Comparison of ENCODE assay signal across 8 cellular contexts in genomic region chr19:40819479-40820234, GRCh38. TPM values are rescaled to one million over a fixed set of nuclear protein-coding genes. Genes with fewer than 3 reads are reported as not detected.
DNase-seq lines count a peak whose midpoint lies in the region; ATAC-seq, FAIRE-seq and TF ChIP-seq lines count a peak whose summit lies in the region.
"Not testable (repeated sequence)": the region's sequence is repeated elsewhere in the genome, so short reads cannot be mapped to it uniquely, and the experiment has no call there.

No MANE protein-coding gene starts in this region.

- H3K36me3 Mint-ChIP-seq in activated CD4-positive, alpha-beta memory T cell treated with anti-CD3 and anti-CD28 coated beads, Interleukin-2, amount 10 ng/mL, durations not matched to agents 7 days and 5 days (ENCODE audit: low read depth) = not testable (repeated sequence)

- peaks cover 28% of the 10 kb centered on the region for H3K4me1 Mint-ChIP-seq in activated CD4-positive, alpha-beta memory T cell treated with anti-CD3 and anti-CD28 coated beads, Interleukin-2, amount 10 ng/mL, durations not matched to agents 7 days and 5 days

- peak; percentile 65 for TF ChIP-seq CTCF in D721Med (IDR thresholded peaks at IDR 0.05; ENCODE audit: insufficient read depth, missing control alignments)
- TF ChIP-seq CTCF in Panc1 (IDR thresholded peaks at IDR 0.05) = peak; percentile 78
- peak; percentile 57 for TF ChIP-seq CTCF in cardiac fibroblast (IDR thresholded peaks at IDR 0.05; ENCODE audit: low read depth, low read length)
- TF ChIP-seq CTCF in pancreas (IDR thresholded peaks at IDR 0.05) = peak; percentile 58 to 75 (median 69)
- TF ChIP-seq CTCF in tibial nerve (IDR thresholded peaks at IDR 0.05) = peak; percentile 57 to 88 (median 79)

- not testable (repeated sequence) for FAIRE-seq in D721Med (lab: Jason Lieb, UNC); pancreas (lab: Jason Lieb, UNC)

- H3K4me3 Mint-ChIP-seq in activated CD4-positive, alpha-beta memory T cell treated with anti-CD3 and anti-CD28 coated beads, Interleukin-2, amount 10 ng/mL, durations not matched to agents 7 days and 5 days = not testable (repeated sequence)

- CTCF ChIA-PET in Panc1 (lab: Charles Lee) = interaction anchor here (0.9 kb wide), 1 partner anchor 157 kb away, joined by 3 read pairs; no protein-coding TSS in a partner anchor
- CTCF ChIA-PET in activated CD4-positive, alpha-beta memory T cell treated with anti-CD3 and anti-CD28 coated beads, Interleukin-2, amount 10 ng/mL, durations not matched to agents 7 days and 5 days (lab: Charles Lee) = interaction anchor here (0.8 to 3.1 kb wide), 15 partner anchors 14 to 934 kb away, joined by 3 to 56 read pairs (median 4); partner anchors contain the start of genes ACTMAP, EGLN2 and SNRPA

- WGBS in pancreas, 2 donors = 45 to 47% methylated on average over 6 of the region's 6 CpGs
- 41 to 48% methylated on average over 6 of the region's 6 CpGs for WGBS in tibial nerve, 2 donors

- DNase-seq in D721Med (ENCODE audit: insufficient read length, low spot score); Panc1 (ENCODE audit: low read depth, low spot score): not testable (repeated sequence)
- DNase-seq in LHCN-M2 (ENCODE audit: low read depth) = peak; percentile 36
- peak; percentile 67 for DNase-seq in activated CD4-positive, alpha-beta memory T cell treated with anti-CD3 and anti-CD28 coated beads, Interleukin-2, amount 10 ng/mL, durations not matched to agents 7 days and 5 days
- peak; percentile 57 to 67 for DNase-seq in cardiac fibroblast (ENCODE audit: low read depth in 2 of 2)
- peak; percentile 55 for DNase-seq in left ventricle myocardium superior
- peak in 3 of 6 donors; percentile 27 to 72 (median 53) for DNase-seq in pancreas
- peak in 1 of 2 donors; percentile 4 for DNase-seq in tibial nerve (ENCODE audit: low spot score in 2 of 2)

- H3K27me3 Mint-ChIP-seq in activated CD4-positive, alpha-beta memory T cell treated with anti-CD3 and anti-CD28 coated beads, Interleukin-2, amount 10 ng/mL, durations not matched to agents 7 days and 5 days = not testable (repeated sequence)

- not testable (repeated sequence) for H3K9me3 ChIP-seq in Panc1 (ENCODE audit: control insufficient read depth, insufficient read depth, low read depth, low read length); pancreas; tibial nerve

- POLR2A ChIA-PET in Panc1 (lab: Charles Lee) = not testable (repeated sequence)
- POLR2A ChIA-PET in activated CD4-positive, alpha-beta memory T cell treated with anti-CD3 and anti-CD28 coated beads, Interleukin-2, amount 10 ng/mL, durations not matched to agents 7 days and 5 days (lab: Charles Lee) = interaction anchor here (0.9 to 2.9 kb wide), 5 partner anchors 12 to 157 kb away, joined by 3 to 15 read pairs (median 3); partner anchors contain the start of genes EGLN2 and RAB4B

- peak overlapping the region; percentile 37 for H3K27ac Mint-ChIP-seq in activated CD4-positive, alpha-beta memory T cell treated with anti-CD3 and anti-CD28 coated beads, Interleukin-2, amount 10 ng/mL, durations not matched to agents 7 days and 5 days

- not testable (repeated sequence) for TF ChIP-seq POLR2A in tibial nerve (IDR thresholded peaks at IDR 0.05)

- not testable (repeated sequence) for H3K36me3 ChIP-seq in Panc1 (ENCODE audit: control insufficient read depth, insufficient read depth, low read length); pancreas; tibial nerve

- ATAC-seq in Panc1 = not testable (repeated sequence)
- ATAC-seq in left ventricle myocardium superior (peak; percentile 33), pancreas (peak; percentile 33 to 69 (median 61))

- BruUV-seq in Panc1 (replicated peaks; lab: Mats Ljungman, UMichigan) = not testable (repeated sequence)

- not testable (repeated sequence) for H3K4me3 ChIP-seq in Panc1 (ENCODE audit: low read depth in 2 of 2, low read length in 2 of 2); cardiac fibroblast (replicated peaks in 1 of 2; ENCODE audit: low read depth in 2 of 2, low read length in 2 of 2); pancreas; tibial nerve

- in situ Hi-C loops in Panc1 (cut with HindIII; ENCODE audit: low pct_unique_long_range_greater_than_20kb, low sequenced_read_pairs) = not testable (repeated sequence)

- intact Hi-C loops in Panc1 (cut with micrococcal nuclease; ENCODE audit: unreplicated experiment); left ventricle myocardium superior (cut with micrococcal nuclease): not testable (repeated sequence)
- intact Hi-C loops in pancreas (cut with DNase I) = loop anchor here in 1 of 3 donors (10.0 kb wide), 1 partner anchor 155 kb away; no protein-coding TSS in a partner anchor

- H3K9me3 Mint-ChIP-seq in activated CD4-positive, alpha-beta memory T cell treated with anti-CD3 and anti-CD28 coated beads, Interleukin-2, amount 10 ng/mL, durations not matched to agents 7 days and 5 days = not testable (repeated sequence)

- not testable (repeated sequence) for H3K4me1 ChIP-seq in Panc1 (ENCODE audit: control insufficient read depth, insufficient read depth, low read length)
- H3K4me1 ChIP-seq in pancreas (peaks cover 21 to 25% (median 21%) of the 10 kb centered on the region in 3 donors), tibial nerve (peaks cover 0 to 48% (median 17%) of the 10 kb centered on the region in 4 donors)

- not testable (repeated sequence) for TF ChIP-seq EP300 in tibial nerve (IDR thresholded peaks at IDR 0.05)

- H3K27ac ChIP-seq in Panc1 (ENCODE audit: low read length) (peak overlapping the region; percentile 48; the same call in 1 of the 2 replicates), pancreas (peak overlapping the region in 1 of 4 donors; percentile 50), tibial nerve (peak overlapping the region in 3 of 4 donors; percentile 54 to 57 (median 56))

- not testable (repeated sequence) for H3K27me3 ChIP-seq in Panc1 (ENCODE audit: control insufficient read depth, insufficient read depth, low read length); pancreas; tibial nerve

RNA-seq across cellular contexts. Expression of gene EGLN2, which starts 20.7 kb away (rescaled TPM):
- 99.8 and 101 TPM in 2 replicates for total RNA-seq in LHCN-M2 (2014; rRNA removed)
- 80.6 TPM for polyA plus RNA-seq in LHCN-M2 (2012)
- 115 TPM for total RNA-seq in Panc1 (2021; ENCODE audit: unreplicated experiment)
- 127 TPM for polyA plus RNA-seq in Panc1 (2012; ENCODE audit: insufficient read length)
- total RNA-seq in activated CD4-positive, alpha-beta memory T cell treated with anti-CD3 and anti-CD28 coated beads, Interleukin-2, amount 10 ng/mL, durations not matched to agents 7 days and 5 days = 100 to 1,000 TPM; 127 to 128 TPM
- 65.5 TPM for total RNA-seq in left ventricle myocardium superior
- 10 to 100 TPM; 22.3 to 45.6 (median 27.4) TPM for total RNA-seq in pancreas
- polyA plus RNA-seq in pancreas = 10 to 100 TPM; 57.6 to 82.1 TPM
- 100 to 1,000 TPM in 3 of 4 donors, 10 to 100 TPM in 1; 93.5 to 134 (median 120) TPM for total RNA-seq in tibial nerve

RNA-seq across cellular contexts. Expression of gene CYP2A6, which starts 30.6 kb away (rescaled TPM):
- total RNA-seq in LHCN-M2 (2014; rRNA removed) (not detected in 2 replicates), Panc1 (2021; ENCODE audit: unreplicated experiment) (0.41 TPM), left ventricle myocardium superior (not detected), pancreas (under 1 TPM in 1 of 6 donors, not detected in 5; 0.66 TPM), tibial nerve (1 to 10 TPM in 1 of 4 donors, not detected in 3; 7.3 TPM)
- not detected for polyA plus RNA-seq in LHCN-M2 (2012)
- polyA plus RNA-seq in Panc1 (2012; ENCODE audit: insufficient read length) = not detected
- total RNA-seq in activated CD4-positive, alpha-beta memory T cell treated with anti-CD3 and anti-CD28 coated beads, Interleukin-2, amount 10 ng/mL, durations not matched to agents 7 days and 5 days = not detected
- not detected for polyA plus RNA-seq in pancreas

RNA-seq across cellular contexts. Expression of gene RAB4B, which starts 41.6 kb away (rescaled TPM):
- 19.7 and 28.6 TPM in 2 replicates for total RNA-seq in LHCN-M2 (2014; rRNA removed)
- 30.3 TPM for polyA plus RNA-seq in LHCN-M2 (2012)
- 24.8 TPM for total RNA-seq in Panc1 (2021; ENCODE audit: unreplicated experiment)
- polyA plus RNA-seq in Panc1 (2012; ENCODE audit: insufficient read length) = 39.6 TPM
- total RNA-seq in activated CD4-positive, alpha-beta memory T cell treated with anti-CD3 and anti-CD28 coated beads, Interleukin-2, amount 10 ng/mL, durations not matched to agents 7 days and 5 days = 10 to 100 TPM; 65.7 to 68.3 TPM
- total RNA-seq in left ventricle myocardium superior = 10.1 TPM
- 10 to 100 TPM in 2 of 6 donors, 1 to 10 TPM in 4; 5.0 to 18.9 (median 9.1) TPM for total RNA-seq in pancreas
- 10 to 100 TPM; 34.3 to 45.8 TPM for polyA plus RNA-seq in pancreas
- 10 to 100 TPM; 38.3 to 66.6 (median 52.0) TPM for total RNA-seq in tibial nerve

RNA-seq across cellular contexts. Expression of gene MIA, which starts 44.3 kb away (rescaled TPM):
- not detected in 2 replicates for total RNA-seq in LHCN-M2 (2014; rRNA removed)
- not detected for polyA plus RNA-seq in LHCN-M2 (2012)
- 2.2 TPM for total RNA-seq in Panc1 (2021; ENCODE audit: unreplicated experiment)
- polyA plus RNA-seq in Panc1 (2012; ENCODE audit: insufficient read length) = 1.4 TPM
- not detected for total RNA-seq in activated CD4-positive, alpha-beta memory T cell treated with anti-CD3 and anti-CD28 coated beads, Interleukin-2, amount 10 ng/mL, durations not matched to agents 7 days and 5 days
- 1.1 TPM for total RNA-seq in left ventricle myocardium superior
- 1 to 10 TPM in 1 of 6 donors, under 1 TPM in 1, not detected in 4; 0.79 to 1.9 TPM for total RNA-seq in pancreas
- 1 to 10 TPM in 1 of 2 donors, under 1 TPM in 1; 0.94 to 2.2 TPM for polyA plus RNA-seq in pancreas
- total RNA-seq in tibial nerve = 100 to 1,000 TPM; 127 to 322 (median 209) TPM
